8 cellular contexts compared by ENCODE assay signal in the genomic region with DNA sequence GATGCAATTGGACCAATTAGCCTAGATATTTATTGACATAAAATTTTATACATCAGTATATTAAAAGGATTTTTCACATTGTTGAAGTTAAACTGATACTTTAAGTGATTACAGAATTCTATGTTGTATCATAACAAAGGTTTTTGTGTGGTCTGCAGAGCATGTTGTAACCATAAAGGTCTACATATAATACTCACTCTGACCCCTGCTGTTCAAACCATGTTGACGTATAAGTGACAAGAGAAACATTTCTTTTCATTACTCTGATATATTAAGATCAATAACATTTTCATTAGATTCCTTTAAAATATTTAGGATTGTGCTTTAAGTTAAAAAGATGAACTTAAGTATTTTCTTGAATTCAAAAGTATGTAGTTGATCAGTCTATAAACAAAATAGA.
DNase-seq lines count a peak whose midpoint lies in the region; ATAC-seq and TF ChIP-seq lines count a peak whose summit lies in the region.
"Had no signal": no experiment of that assay in that cellular context is flagged by ENCODE, and none has a peak within 500 bp of the region (broad histone marks: within the 10 kb centered on the region; RNA-seq: fewer than 3 reads in every experiment).

No MANE protein-coding gene starts in this region.

- ATAC-seq in HG02870 (IDR thresholded peaks at IDR 0.05; ENCODE audit: unreplicated experiment) = peak; percentile 73
- ATAC-seq in GM19035 (IDR thresholded peaks at IDR 0.05; ENCODE audit: unreplicated experiment) = no peak

- no peak overlapping the region for H4K91ac ChIP-seq in mesenchymal stem cell (ENCODE audit: low read length)

- H2AFZ ChIP-seq in OCI-LY1 (ENCODE audit: low read length) = no peak overlapping the region
- no peak overlapping the region for H2AFZ ChIP-seq in mesenchymal stem cell (ENCODE audit: low read depth, low read length)

- no peak overlapping the region for H3K27ac ChIP-seq in OCI-LY1 (ENCODE audit: low read depth, low read length, poor library complexity, severe bottlenecking)
- H3K27ac ChIP-seq in mesenchymal stem cell (ENCODE audit: low read length, poor library complexity, severe bottlenecking) = no peak overlapping the region
- H3K27ac ChIP-seq: SJCRH30 had no signal

- H3K27me3 ChIP-seq in OCI-LY1 (ENCODE audit: insufficient read depth, low read length) = no peaks in the 10 kb centered on the region
- H3K27me3 ChIP-seq in mesenchymal stem cell (ENCODE audit: control insufficient read depth in 1 of 2, insufficient read depth in 1 of 2, low read length in 2 of 2) = no peaks in the 10 kb centered on the region
- H3K27me3 ChIP-seq: SJCRH30 had no signal

- no peak overlapping the region for H2BK15ac ChIP-seq in mesenchymal stem cell (ENCODE audit: low read depth, poor library complexity, severe bottlenecking)

- H3K23ac ChIP-seq in mesenchymal stem cell (ENCODE audit: low read length in 2 of 2) = no peak overlapping the region

- peak; percentile 12; the same call in 1 of the 2 replicates for TF ChIP-seq CTCF in GM12874 (IDR thresholded peaks at IDR 0.05; ENCODE audit: insufficient read depth, low read depth, low read length)
- TF ChIP-seq CTCF in OCI-LY1 (IDR thresholded peaks at IDR 0.05; ENCODE audit: low read length) = 0 out of 2 replicates have a peak, but pooled peaks have one; percentile 17

- H3K36me3 ChIP-seq in OCI-LY1 (ENCODE audit: insufficient read depth, low read length) (no peaks in the 10 kb centered on the region), mesenchymal stem cell (ENCODE audit: control insufficient read depth in 1 of 2, insufficient read depth in 2 of 2, low read depth in 1 of 2, low read length in 2 of 2) (no peaks in the 10 kb centered on the region)
- H3K36me3 ChIP-seq: SJCRH30 had no signal

- no CpG with 5 or more reads among the region's 1 CpG for WGBS in mesenchymal stem cell

- H3K4me1 ChIP-seq in OCI-LY1 (ENCODE audit: insufficient read depth, low read length, severe bottlenecking) (no peaks in the 10 kb centered on the region), mesenchymal stem cell (ENCODE audit: control insufficient read depth, insufficient read depth, low read depth, low read length) (no peaks in the 10 kb centered on the region)

- H3K79me1 ChIP-seq in mesenchymal stem cell (replicated peaks; ENCODE audit: low read length, poor library complexity, severe bottlenecking) = no peaks in the 10 kb centered on the region

- no peaks in the 10 kb centered on the region for H3F3A ChIP-seq in OCI-LY1 (ENCODE audit: insufficient read depth, low read length)

- H3K9ac ChIP-seq in OCI-LY1 (ENCODE audit: low read length) = no peak overlapping the region
- H3K9ac ChIP-seq in mesenchymal stem cell (ENCODE audit: low read length) = no peak overlapping the region

- H3K14ac ChIP-seq in mesenchymal stem cell (ENCODE audit: low read length in 2 of 2) = no peak overlapping the region

- no peaks in the 10 kb centered on the region for H3K9me2 ChIP-seq in OCI-LY1 (ENCODE audit: low read depth, low read length)

- H3K9me3 ChIP-seq in OCI-LY1 (ENCODE audit: low read length) = no peaks in the 10 kb centered on the region
- no peaks in the 10 kb centered on the region for H3K9me3 ChIP-seq in mesenchymal stem cell (ENCODE audit: control insufficient read depth, low read length)
- H3K9me3 ChIP-seq: SJCRH30 had no signal

- H2BK12ac ChIP-seq in mesenchymal stem cell (ENCODE audit: low read length in 2 of 2) = no peak overlapping the region

- H3K4me2 ChIP-seq in OCI-LY1 (ENCODE audit: low read length) = no peak overlapping the region
- H3K4me2 ChIP-seq in mesenchymal stem cell (ENCODE audit: low read length, poor library complexity, severe bottlenecking) = no peak overlapping the region

- no peak overlapping the region for H3K18ac ChIP-seq in mesenchymal stem cell (ENCODE audit: low read depth in 1 of 2, low read length in 2 of 2)

- H3K79me2 ChIP-seq in OCI-LY1 (ENCODE audit: insufficient read depth, low read length) = no peaks in the 10 kb centered on the region

- no peak overlapping the region for H4K8ac ChIP-seq in mesenchymal stem cell (ENCODE audit: low read length)

- no peak overlapping the region for H2AK5ac ChIP-seq in mesenchymal stem cell (ENCODE audit: low read length, severe bottlenecking)

- peak; percentile 8 for DNase-seq in mesenchymal stem cell
- no peak for DNase-seq in germinal center (ENCODE audit: low spot score)
- no peak for DNase-seq in activated naive CD4-positive, alpha-beta T cell treated with Interleukin-2 at 50 U/mL for 16 hours

- no peak overlapping the region for H3K4ac ChIP-seq in mesenchymal stem cell (ENCODE audit: low read depth in 1 of 2, low read length in 2 of 2)

- H2BK120ac ChIP-seq in mesenchymal stem cell (ENCODE audit: low read depth, low read length) = no peak overlapping the region

- H3K4me3 ChIP-seq in OCI-LY1 (ENCODE audit: low read depth, low read length, poor library complexity, severe bottlenecking) (no peak overlapping the region), mesenchymal stem cell (ENCODE audit: insufficient read depth in 1 of 2, low read depth in 1 of 2, low read length in 2 of 2) (no peak overlapping the region)
- H3K4me3 ChIP-seq: SJCRH30 had no signal

- H2BK5ac ChIP-seq in mesenchymal stem cell (ENCODE audit: low read depth, low read length, poor library complexity, severe bottlenecking) = no peak overlapping the region

- H4K20me1 ChIP-seq in OCI-LY1 (ENCODE audit: insufficient read depth, low read length) = no peaks in the 10 kb centered on the region
